14 cellular contexts compared by ENCODE assay signal in genomic region chr10:9596368-9596920, GRCh38.
DNase-seq lines count a peak whose midpoint lies in the region; ATAC-seq, FAIRE-seq and TF ChIP-seq lines count a peak whose summit lies in the region.
"Had no signal": no experiment of that assay in that cellular context is flagged by ENCODE, and none has a peak within 500 bp of the region (broad histone marks: within the 10 kb centered on the region; RNA-seq: fewer than 3 reads in every experiment).

No MANE protein-coding gene starts in this region.

- no peak for FAIRE-seq in endothelial cell of umbilical vein (lab: Jason Lieb, UNC)

- POLR2A ChIA-PET in endothelial cell of umbilical vein (lab: Charles Lee) = no interaction called here

- intact Hi-C loops in endothelial cell of umbilical vein (cut with micrococcal nuclease) (no loop called here), vagina (cut with DNase I) (no loop called here)

- no peaks in the 10 kb centered on the region for H4K20me1 ChIP-seq in endothelial cell of umbilical vein (replicated peaks; ENCODE audit: control insufficient read depth, extremely low read depth, insufficient read depth, low read length)
- no peaks in the 10 kb centered on the region for H4K20me1 ChIP-seq in osteoblast (ENCODE audit: insufficient read depth, low read length)

- no peaks in the 10 kb centered on the region for H3K36me3 ChIP-seq in MG63
- no peaks in the 10 kb centered on the region for H3K36me3 ChIP-seq in endothelial cell of umbilical vein (ENCODE audit: control insufficient read depth in 2 of 2, extremely low read depth in 1 of 2, insufficient read depth in 2 of 2, low read length in 2 of 2)
- H3K36me3 ChIP-seq in osteoblast (ENCODE audit: insufficient read depth, low read length) = no peaks in the 10 kb centered on the region
- no peaks in the 10 kb centered on the region for H3K36me3 ChIP-seq in vagina

- no TSS peak for BruUV-seq in endothelial cell of umbilical vein (replicated peaks; lab: Mats Ljungman, UMichigan)

- TF ChIP-seq CTCF in endothelial cell of umbilical vein (IDR thresholded peaks at IDR 0.05; ENCODE audit: extremely low read depth in 1 of 2, insufficient read depth in 1 of 2, low read depth in 1 of 2, low read length in 2 of 2) (no peak), osteoblast (IDR thresholded peaks at IDR 0.05; ENCODE audit: extremely low read depth, low read depth, low read length) (no peak), vagina (IDR thresholded peaks at IDR 0.05) (no peak)

- ATAC-seq in GM19463 (IDR thresholded peaks at IDR 0.05; ENCODE audit: unreplicated experiment) (no peak), GM21723 (IDR thresholded peaks at IDR 0.05; ENCODE audit: unreplicated experiment) (no peak)

- no peaks in the 10 kb centered on the region for H3K27me3 ChIP-seq in MG63
- no peaks in the 10 kb centered on the region for H3K27me3 ChIP-seq in endothelial cell of umbilical vein (ENCODE audit: control insufficient read depth in 2 of 2, insufficient read depth in 2 of 2, low read length in 2 of 2)
- no peaks in the 10 kb centered on the region for H3K27me3 ChIP-seq in osteoblast (ENCODE audit: insufficient read depth, low read length)
- no peaks in the 10 kb centered on the region for H3K27me3 ChIP-seq in vagina

- CTCF ChIA-PET in endothelial cell of umbilical vein (lab: Charles Lee) = no interaction called here

- H3K4me1 ChIP-seq in endothelial cell of umbilical vein (ENCODE audit: control insufficient read depth, extremely low read depth, insufficient read depth, low read length) = no peaks in the 10 kb centered on the region
- peaks cover 3% of the 10 kb centered on the region for H3K4me1 ChIP-seq in osteoblast (ENCODE audit: insufficient read depth, low read length)
- H3K4me1 ChIP-seq in vagina = no peaks in the 10 kb centered on the region

- dilution Hi-C loops in endothelial cell of umbilical vein (cut with MboI; ENCODE audit: extremely low pct_ligation_motif_present, low sequenced_read_pairs) = no loop called here

- no peaks in the 10 kb centered on the region; the same call in 1 of the 2 replicates for H3K9me3 ChIP-seq in MG63
- H3K9me3 ChIP-seq in endothelial cell of umbilical vein (replicated peaks; ENCODE audit: control insufficient read depth, insufficient read depth, low read length) = no peaks in the 10 kb centered on the region
- H3K9me3 ChIP-seq in osteoblast (ENCODE audit: low read depth, low read length) = no peaks in the 10 kb centered on the region
- no peaks in the 10 kb centered on the region for H3K9me3 ChIP-seq in vagina

- TF ChIP-seq POLR2A in endothelial cell of umbilical vein (IDR thresholded peaks at IDR 0.05; ENCODE audit: low read depth, low read length) (no peak), vagina (IDR thresholded peaks at IDR 0.05) (no peak)

- DNase-seq in DMS53 (lab: John Stamatoyannopoulos, UW) (peak; percentile 70), MG63 (peak; percentile 84), endothelial cell of umbilical vein (ENCODE audit: low read depth, low spot score) (peak; percentile 5), osteoblast (ENCODE audit: insufficient read length, low spot score, missing footprints) (peak; percentile 75), vagina (ENCODE audit: extremely low spot score in 2 of 2) (no peak), NCI-H187 treated with DMSO at 0.1 percent for 48 hours (lab: John Stamatoyannopoulos, UW) (no peak)
- DNase-seq: activated gamma-delta T cell treated with Interleukin-2 at 50 U/mL for 16 hours; effector memory CD4-positive, alpha-beta T cell; NCI-H1048; NCI-H2171; stimulated activated CD4-positive, alpha-beta T cell treated with anti-CD3 and anti-CD28 coated beads, Interleukin-15, amount 100 ng/mL, for 24 hours had no signal

- H3K4me2 ChIP-seq in endothelial cell of umbilical vein (ENCODE audit: insufficient read depth, low read length) (no peak overlapping the region), osteoblast (ENCODE audit: insufficient read depth, low read length) (peak overlapping the region; percentile 36)

- H3K4me3 ChIP-seq in MG63 (peak overlapping the region; percentile 36), endothelial cell of umbilical vein (replicated peaks in 1 of 3; ENCODE audit: insufficient read depth in 1 of 3, low read depth in 1 of 3, low read length in 3 of 3) (no peak overlapping the region), osteoblast (ENCODE audit: insufficient read depth, low read length) (no peak overlapping the region), vagina (no peak overlapping the region)

- no peaks in the 10 kb centered on the region for H3K9me1 ChIP-seq in endothelial cell of umbilical vein (replicated peaks; ENCODE audit: control insufficient read depth, extremely low read depth, insufficient read depth, low read length)

- no peaks in the 10 kb centered on the region for H3K79me2 ChIP-seq in endothelial cell of umbilical vein (ENCODE audit: control insufficient read depth, insufficient read depth, low read length)
- H3K79me2 ChIP-seq in osteoblast (ENCODE audit: insufficient read depth, low read length) = no peaks in the 10 kb centered on the region

- H3K9ac ChIP-seq in endothelial cell of umbilical vein (replicated peaks; ENCODE audit: extremely low read depth, insufficient read depth, low read length) = no peak overlapping the region

- H2AFZ ChIP-seq in endothelial cell of umbilical vein (ENCODE audit: low read depth, low read length) (peak overlapping the region; percentile 62), osteoblast (ENCODE audit: low read length) (no peak overlapping the region)

- H3K27ac ChIP-seq in endothelial cell of umbilical vein (ENCODE audit: insufficient read depth, low read depth, low read length) (no peak overlapping the region), osteoblast (ENCODE audit: low read depth, low read length) (no peak overlapping the region), vagina (no peak overlapping the region)
- H3K27ac ChIP-seq: VCaP had no signal

TF ChIP-seq in endothelial cell of umbilical vein, 7 proteins besides CTCF, POLR2A, EP300 and RAD21:
- TF ChIP-seq MAX (IDR thresholded peaks at IDR 0.05; ENCODE audit: insufficient read depth, insufficient read length) = no peak
- TF ChIP-seq POLR2AphosphoS5 (IDR thresholded peaks at IDR 0.05; ENCODE audit: insufficient read depth, low read depth, low read length) = no peak
- no peak for TF ChIP-seq MYC (IDR thresholded peaks at IDR 0.05; ENCODE audit: low read depth, low read length)
- TF ChIP-seq EZH2 (IDR thresholded peaks at IDR 0.05; ENCODE audit: borderline replicate concordance, low read depth, low read length, severe bottlenecking) = no peak
- no peak for TF ChIP-seq GATA2 (IDR thresholded peaks at IDR 0.05; ENCODE audit: insufficient read depth, insufficient read length, low read depth, low read length)
- TF ChIP-seq FOS (IDR thresholded peaks at IDR 0.05; ENCODE audit: borderline replicate concordance, insufficient read depth, low read length) = no peak
- no peak for TF ChIP-seq JUN (IDR thresholded peaks at IDR 0.05; ENCODE audit: borderline replicate concordance, insufficient read depth, insufficient read length, low read depth)
TF ChIP-seq in endothelial cell of umbilical vein: peak in this region for 0.

Comparison
In these comparisons a context has a peak if more than half of its experiments do, and no peak if none do; other contexts are left out.
1. DNase-seq: peak in DMS53 (single experiment), MG63 (single experiment), endothelial cell of umbilical vein (single experiment) and osteoblast (single experiment); none in vagina (0 of 2) and NCI-H187 treated with DMSO at 0.1 percent for 48 hours (single experiment).